In the genomic region with DNA sequence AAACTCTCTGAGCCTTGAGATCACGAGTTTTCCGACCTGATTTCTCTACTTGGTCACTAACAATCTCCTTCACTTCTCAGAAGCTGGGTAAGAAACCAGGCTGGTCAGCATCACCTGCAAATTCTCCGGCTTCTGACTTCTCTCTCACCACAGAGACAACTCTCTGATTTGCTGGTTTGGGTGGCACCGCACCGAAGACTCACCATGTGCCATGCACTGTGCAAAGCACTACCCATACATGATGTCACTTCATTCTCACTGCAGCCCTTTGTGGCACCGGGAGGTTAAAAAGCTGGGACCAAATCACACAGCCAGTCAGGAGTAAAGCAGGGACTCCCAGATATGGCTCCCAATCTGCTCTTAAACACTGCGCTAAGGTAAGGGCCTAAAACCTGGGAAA, we compare ENCODE assay signal across 8 cellular contexts. TPM values are rescaled to one million over a fixed set of nuclear protein-coding genes. Genes with fewer than 3 reads are reported as not detected.
DNase-seq lines count a peak whose midpoint lies in the region; ATAC-seq and TF ChIP-seq lines count a peak whose summit lies in the region.

No MANE protein-coding gene starts in this region.

- no peaks in the 10 kb centered on the region for H4K20me1 ChIP-seq in mammary epithelial cell (ENCODE audit: insufficient read depth, low read length)

- peak in 1 of 7 experiments; percentile 4 for DNase-seq in CD8-positive, alpha-beta T cell
- DNase-seq in mammary epithelial cell (no peak), mucosa of descending colon (no peak), SHP77 treated with DMSO at 0.1 percent for 48 hours (lab: John Stamatoyannopoulos, UW) (no peak), activated gamma-delta T cell treated with Interleukin-2 at 50 U/mL for 16 hours (no peak), anterior cingulate cortex (lab: John Stamatoyannopoulos, UW) (no peak)

- H3K4me3 ChIP-seq in CD8-positive, alpha-beta T cell (ENCODE audit: low read depth, low read length) = peak overlapping the region; percentile 63
- H3K4me3 ChIP-seq in mammary epithelial cell (replicated peaks in 1 of 3; ENCODE audit: insufficient read depth in 1 of 3, low read depth in 2 of 3, low read length in 3 of 3) (peak overlapping the region; percentile 78 to 84 (median 80)), mucosa of descending colon (peak overlapping the region; percentile 75)

- H3K4me1 ChIP-seq in CD8-positive, alpha-beta T cell (ENCODE audit: insufficient read depth, low read length) = peaks cover 12% of the 10 kb centered on the region
- H3K4me1 ChIP-seq in mammary epithelial cell (ENCODE audit: insufficient read depth, low read length) (peaks cover 29% of the 10 kb centered on the region), mucosa of descending colon (ENCODE audit: low read depth) (peaks cover 10% of the 10 kb centered on the region)

- H3K9ac ChIP-seq in mammary epithelial cell (ENCODE audit: insufficient read depth, low read length) = peak overlapping the region; percentile 90

- intact Hi-C loops in CD8-positive, alpha-beta T cell (cut with DNase I, micrococcal nuclease) = loop anchor here (2.0 to 10.0 kb wide), 8 partner anchors 452 to 1862 kb away; a partner anchor contains a TSS
- intact Hi-C loops in mammary epithelial cell (cut with micrococcal nuclease) (loop anchor here (10.0 kb wide), 1 partner anchor 554 kb away; a partner anchor contains a TSS), mucosa of descending colon (cut with DNase I, micrococcal nuclease) (no loop called here)

- no peaks in the 10 kb centered on the region for H3K9me3 Mint-ChIP-seq in CD8-positive, alpha-beta T cell
- peaks cover 0 to 6% (median 3%) of the 10 kb centered on the region in 3 donors for H3K9me3 Mint-ChIP-seq in IgD-negative memory B cell

- H3K27ac ChIP-seq in CD8-positive, alpha-beta T cell (ENCODE audit: low read depth, low read length) = peak overlapping the region; percentile 52
- H3K27ac ChIP-seq in mammary epithelial cell (ENCODE audit: insufficient read depth, low read depth, low read length) = peak overlapping the region; percentile 60

- no peak for ATAC-seq in CD8-positive, alpha-beta T cell
- ATAC-seq in mucosa of descending colon (peak; percentile 20), GM19395 (IDR thresholded peaks at IDR 0.05; ENCODE audit: unreplicated experiment) (no peak)

- H3K27me3 Mint-ChIP-seq in CD8-positive, alpha-beta T cell (ENCODE audit: low read depth) = no peaks in the 10 kb centered on the region
- H3K27me3 Mint-ChIP-seq in IgD-negative memory B cell = no peaks in the 10 kb centered on the region

- CTCF ChIA-PET in CD8-positive, alpha-beta T cell (lab: Charles Lee) = no interaction called here
- CTCF ChIA-PET in mammary epithelial cell (lab: Charles Lee; ENCODE audit: low non-redundant PET) = no interaction called here

- in situ Hi-C loops in mammary epithelial cell (cut with MboI; ENCODE audit: low sequenced_read_pairs in 2 of 2) = no loop called here

- H3K27me3 ChIP-seq in CD8-positive, alpha-beta T cell (ENCODE audit: insufficient read depth, low read length) = no peaks in the 10 kb centered on the region
- no peaks in the 10 kb centered on the region for H3K27me3 ChIP-seq in mammary epithelial cell (ENCODE audit: insufficient read depth, low read length)

- peak overlapping the region; percentile 95 for H3K4me3 Mint-ChIP-seq in CD8-positive, alpha-beta T cell
- peak overlapping the region; percentile 94 to 97 (median 96) for H3K4me3 Mint-ChIP-seq in IgD-negative memory B cell

- H3K36me3 ChIP-seq in CD8-positive, alpha-beta T cell (ENCODE audit: insufficient read depth, low read length) = no peaks in the 10 kb centered on the region
- H3K36me3 ChIP-seq in mammary epithelial cell (ENCODE audit: insufficient read depth, low read length) = no peaks in the 10 kb centered on the region
- no peaks in the 10 kb centered on the region for H3K36me3 ChIP-seq in mucosa of descending colon (ENCODE audit: low read depth)

- peaks cover 43% of the 10 kb centered on the region for H3K4me1 Mint-ChIP-seq in CD8-positive, alpha-beta T cell (ENCODE audit: low read depth)
- peaks cover 22 to 28% (median 25%) of the 10 kb centered on the region in 3 donors for H3K4me1 Mint-ChIP-seq in IgD-negative memory B cell

- peak overlapping the region; percentile 84 for H2AFZ ChIP-seq in mammary epithelial cell (ENCODE audit: low read depth, low read length)

- H3K4me2 ChIP-seq in mammary epithelial cell (ENCODE audit: insufficient read depth, low read depth, low read length) = peak overlapping the region; percentile 86

- H3K36me3 Mint-ChIP-seq in CD8-positive, alpha-beta T cell = peaks cover 26% of the 10 kb centered on the region
- peaks cover 7% of the 10 kb centered on the region for H3K36me3 Mint-ChIP-seq in IgD-negative memory B cell

- POLR2A ChIA-PET in CD8-positive, alpha-beta T cell (lab: Charles Lee) = interaction anchor here (1.3 kb wide), 1 partner anchor 9 kb away, joined by 3 read pairs; no protein-coding TSS in a partner anchor

- peak overlapping the region; percentile 97 for H3K27ac Mint-ChIP-seq in CD8-positive, alpha-beta T cell
- H3K27ac Mint-ChIP-seq in IgD-negative memory B cell = peak overlapping the region; percentile 79 to 95 (median 91)

- no peaks in the 10 kb centered on the region for H3K9me3 ChIP-seq in CD8-positive, alpha-beta T cell (ENCODE audit: low read length)
- no peaks in the 10 kb centered on the region for H3K9me3 ChIP-seq in mammary epithelial cell (replicated peaks; ENCODE audit: insufficient read depth, low read length)
- H3K9me3 ChIP-seq in mucosa of descending colon = peaks cover 7% of the 10 kb centered on the region

- H3K79me2 ChIP-seq in mammary epithelial cell (ENCODE audit: insufficient read depth, low read length) = peaks cover 55% of the 10 kb centered on the region

- no peak for TF ChIP-seq CTCF in CD8-positive, alpha-beta T cell (IDR thresholded peaks at IDR 0.05)
- TF ChIP-seq CTCF in mammary epithelial cell (conservative IDR thresholded peaks at IDR 0.05 in 1 of 2, IDR thresholded peaks at IDR 0.05 in 1 of 2; ENCODE audit: extremely low read depth in 1 of 2, insufficient read depth in 1 of 2, low read depth in 1 of 2, low read length in 2 of 2) = no peak
- TF ChIP-seq CTCF in mucosa of descending colon (IDR thresholded peaks at IDR 0.05) = no peak

- no TSS peak for BruUV-seq in mammary epithelial cell (replicated peaks; lab: Mats Ljungman, UMichigan)

- WGBS in mammary epithelial cell (ENCODE audit: low coverage, missing lambda C conversion rate) = 10% methylated on average over 7 of the region's 7 CpGs

- dilution Hi-C loops in mammary epithelial cell (cut with HindIII; ENCODE audit: low sequenced_read_pairs) = no loop called here

RNA-seq across cellular contexts. Expression of a gene that starts 0.7 kb away (rescaled TPM):
- 10 to 100 TPM; 27.1 to 27.2 TPM for total RNA-seq in CD8-positive, alpha-beta T cell
- 48.5 TPM for polyA plus RNA-seq in IgD-negative memory B cell
- total RNA-seq in mammary epithelial cell = 10 to 100 TPM; 29.5 to 39.5 TPM
- polyA plus RNA-seq in mammary epithelial cell = 42.2 TPM
- polyA minus RNA-seq in mammary epithelial cell = 84.3 TPM
- 10 to 100 TPM; 32.3 to 35.1 (median 32.8) TPM for total RNA-seq in mucosa of descending colon

Comparison
In these comparisons a context has a peak if more than half of its experiments do, and no peak if none do; other contexts are left out.
1. intact Hi-C loops: an anchor here in CD8-positive, alpha-beta T cell (2.0 to 10.0 kb wide) and mammary epithelial cell (10.0 kb wide); none called in mucosa of descending colon.